34 cellular contexts compared by ENCODE assay signal in genomic region chr5:16137177-16137576, GRCh38. TPM values are rescaled to one million over a fixed set of nuclear protein-coding genes. Genes with fewer than 3 reads are reported as not detected.
"Had no signal": no experiment of that assay in that cellular context is flagged by ENCODE, and none has a peak within 500 bp of the region (broad histone marks: within the 10 kb centered on the region; RNA-seq: fewer than 3 reads in every experiment).

No MANE protein-coding gene starts in this region.

- H3K27ac ChIP-seq: dorsolateral prefrontal cortex, gastrocnemius medialis, neutrophil, pancreas, suprapubic skin, transverse colon, upper lobe of right lung, uterus had no signal

- H3K4me3 ChIP-seq: dorsolateral prefrontal cortex, gastrocnemius medialis, mucosa of descending colon, pancreas, smooth muscle cell, suprapubic skin, transverse colon, upper lobe of right lung, uterus had no signal

- DNase-seq: dorsolateral prefrontal cortex; effector CD4-positive, alpha-beta T cell; foreskin fibroblast; gastrocnemius medialis; head of caudate nucleus; hippocampal formation; mesenchymal stem cell; mucosa of descending colon; naive B cell; pancreas; retina; stimulated activated CD4-positive, alpha-beta T cell treated with anti-CD3 and anti-CD28 coated beads, Interleukin-12 subunit alpha, Interleukin-12 subunit beta, amount 100 ng/mL, for 4 hours; stimulated activated CD4-positive, alpha-beta T cell treated with anti-CD3 and anti-CD28 coated beads, Interleukin-1b, Interleukin-23, amount 100 ng/mL, for 48 hours; stimulated activated CD4-positive, alpha-beta T cell treated with anti-CD3 and anti-CD28 coated beads, Interleukin-4, amount 100 ng/mL, for 1 hour; stimulated activated CD8-positive, alpha-beta memory T cell treated with anti-CD3 and anti-CD28 coated beads, Interleukin-4, amount 100 ng/mL, for 48 hours; stimulated activated naive CD4-positive, alpha-beta T cell; stimulated activated naive CD8-positive, alpha-beta T cell treated with anti-CD3 and anti-CD28 coated beads, Interleukin-15, amount 100 ng/mL, for 72 hours; transverse colon; upper lobe of right lung; uterus had no signal

- H3K27ac Mint-ChIP-seq: mesothelial cell of epicardium; naive B cell; natural killer cell treated with Interleukin-12 subunit alpha and Interleukin-12 subunit beta and Interleukin-15 and Interleukin-18, amount 100 ng/mL, for 72 hours; stimulated activated naive CD8-positive, alpha-beta T cell treated with anti-CD3 and anti-CD28 coated beads, Interleukin-15, amount 100 ng/mL, for 72 hours had no signal

- H3K36me3 Mint-ChIP-seq: mesothelial cell of epicardium; naive B cell; natural killer cell treated with Interleukin-12 subunit alpha and Interleukin-12 subunit beta and Interleukin-15 and Interleukin-18, amount 100 ng/mL, for 72 hours had no signal

- H3K4me2 ChIP-seq: smooth muscle cell had no signal

- H3K4me1 ChIP-seq: gastrocnemius medialis, pancreas, suprapubic skin, transverse colon, upper lobe of right lung, uterus had no signal

- H3K9me3 ChIP-seq: gastrocnemius medialis, mucosa of descending colon, neutrophil, pancreas, transverse colon, upper lobe of right lung, uterus had no signal

- H3K27me3 ChIP-seq: dorsolateral prefrontal cortex, gastrocnemius medialis, neutrophil, pancreas, suprapubic skin, transverse colon, upper lobe of right lung, uterus had no signal

- ATAC-seq: gastrocnemius medialis; mucosa of descending colon; natural killer cell treated with Interleukin-12 subunit alpha and Interleukin-12 subunit beta and Interleukin-15 and Interleukin-18, amount 100 ng/mL, for 72 hours; pancreas; sciatic nerve; stimulated activated naive CD8-positive, alpha-beta T cell treated with anti-CD3 and anti-CD28 coated beads, Interleukin-15, amount 100 ng/mL, for 72 hours; upper lobe of right lung had no signal

- H3K36me3 ChIP-seq: gastrocnemius medialis, neutrophil, pancreas, suprapubic skin, transverse colon, upper lobe of right lung, uterus had no signal

RNA-seq across cellular contexts. Expression of gene MARCHF11, which starts 42.4 kb away (rescaled TPM):
- total RNA-seq: gastrocnemius medialis; glomerular endothelial cell; kidney epithelial cell; lower leg skin; lung microvascular endothelial cell; mesothelial cell of epicardium; mucosa of descending colon; natural killer cell treated with Interleukin-12 subunit alpha and Interleukin-12 subunit beta and Interleukin-15 and Interleukin-18, amount 100 ng/mL, for 72 hours; omental fat pad; posterior vena cava; pulmonary artery endothelial cell; sciatic nerve; smooth muscle cell; suprapubic skin; transverse colon; upper lobe of right lung had no signal
- polyA plus RNA-seq: esophagus, smooth muscle cell had no signal
